In the genomic region with DNA sequence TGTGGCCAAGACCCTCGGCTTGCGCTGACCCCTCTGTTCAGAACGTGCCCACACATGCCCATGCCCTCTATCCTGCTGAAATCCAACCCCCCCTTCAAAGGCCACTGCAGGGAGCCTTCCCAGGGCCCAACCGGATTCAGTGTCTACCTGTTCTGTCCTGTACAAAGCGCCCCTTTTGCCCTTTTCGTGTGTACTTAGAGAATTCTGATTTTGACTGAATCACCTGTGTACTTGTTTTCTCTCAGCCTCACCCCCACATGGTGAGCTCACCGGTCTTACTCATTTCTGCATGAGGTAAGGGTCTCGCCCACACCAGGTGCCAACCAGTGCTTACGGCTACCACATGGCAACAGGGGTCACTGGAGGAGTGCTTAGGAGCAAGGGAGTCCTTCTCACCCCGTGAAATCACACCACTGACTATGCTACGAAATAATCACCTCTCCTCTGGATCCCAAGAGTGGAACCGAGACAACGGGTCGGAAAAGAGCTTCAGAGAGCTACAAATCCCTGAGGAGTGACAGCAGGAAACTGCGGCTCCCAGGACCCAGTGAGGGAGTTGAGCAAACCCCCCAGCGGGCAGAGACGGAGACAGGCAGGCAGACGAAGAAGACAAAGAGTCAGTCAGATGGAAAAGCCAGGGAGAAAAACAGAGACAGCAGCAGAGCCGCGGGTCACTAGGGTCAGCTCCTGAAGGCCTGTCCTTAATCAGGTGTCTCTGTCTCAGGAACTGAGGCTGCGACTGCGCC, we compare ENCODE assay signal across 9 cellular contexts. TPM values are rescaled to one million over a fixed set of nuclear protein-coding genes. Genes with fewer than 3 reads are reported as not detected.
DNase-seq lines count a peak whose midpoint lies in the region; ATAC-seq and TF ChIP-seq lines count a peak whose summit lies in the region.
"Had no signal": no experiment of that assay in that cellular context is flagged by ENCODE, and none has a peak within 500 bp of the region (broad histone marks: within the 10 kb centered on the region; RNA-seq: fewer than 3 reads in every experiment).

No MANE protein-coding gene starts in this region.

- peaks cover 12% of the 10 kb centered on the region for H3K4me1 ChIP-seq in MM.1S (ENCODE audit: low read length)
- peaks cover 35 to 62% of the 10 kb centered on the region in 2 donors for H3K4me1 ChIP-seq in thyroid gland

- TF ChIP-seq CTCF in CD14-positive monocyte (IDR thresholded peaks at IDR 0.05), result no peak
- TF ChIP-seq CTCF in MM.1S (IDR thresholded peaks at IDR 0.05; ENCODE audit: low read length), result no peak
- no peak for TF ChIP-seq CTCF in thyroid gland (IDR thresholded peaks at IDR 0.05)

- no peaks in the 10 kb centered on the region for H3F3A ChIP-seq in MM.1S (ENCODE audit: insufficient read depth, low read length)

- DNase-seq in CD14-positive monocyte (ENCODE audit: low spot score) (no peak), MM.1S (no peak), mesenteric fat pad (ENCODE audit: low spot score) (peak; percentile 85), thyroid gland (no peak)

- H3K27me3 Mint-ChIP-seq in CD14-positive monocyte (ENCODE audit: low read depth in 3 of 3), result peaks cover 0 to 8% (median 2%) of the 10 kb centered on the region in 3 donors

- peak overlapping the region; percentile 61 for H3K4me2 ChIP-seq in MM.1S (ENCODE audit: low read depth, low read length)

- no peaks in the 10 kb centered on the region for H3K79me2 ChIP-seq in MM.1S (ENCODE audit: low read length)

- no peaks in the 10 kb centered on the region for H4K20me1 ChIP-seq in MM.1S (ENCODE audit: insufficient read depth, low read length)

- H3K4me3 Mint-ChIP-seq in CD14-positive monocyte, result peak overlapping the region in 1 of 2 donors; percentile 86

- WGBS in adipose tissue, 3 donors, result 77 to 80% (median 79%) methylated on average over 22 of the region's 22 CpGs
- WGBS in thyroid gland, 2 donors, result 86% methylated on average over 22 of the region's 22 CpGs

- no peak overlapping the region for H3K9ac ChIP-seq in MM.1S (ENCODE audit: low read length)

- H3K9me2 ChIP-seq in MM.1S (replicated peaks; ENCODE audit: insufficient read depth, low read length), result no peaks in the 10 kb centered on the region

- H3K4me3 ChIP-seq in MM.1S (ENCODE audit: low read length) (no peak overlapping the region), thyroid gland (replicated peaks in 1 of 3) (no peak overlapping the region)

- H3K9me3 ChIP-seq in MM.1S (replicated peaks; ENCODE audit: insufficient read depth, low read length) (no peaks in the 10 kb centered on the region), thyroid gland (no peaks in the 10 kb centered on the region)

- TF ChIP-seq POLR2A in thyroid gland (IDR thresholded peaks at IDR 0.05), result no peak

- peaks cover 0 to 5% of the 10 kb centered on the region in 2 donors for H3K36me3 Mint-ChIP-seq in CD14-positive monocyte

- ATAC-seq in GM21423 (IDR thresholded peaks at IDR 0.05; ENCODE audit: unreplicated experiment) (no peak), HG02763 (IDR thresholded peaks at IDR 0.05; ENCODE audit: unreplicated experiment) (no peak), GM19463 (IDR thresholded peaks at IDR 0.05; ENCODE audit: unreplicated experiment) (no peak)

- H3K36me3 ChIP-seq in MM.1S (replicated peaks; ENCODE audit: insufficient read depth, low read length) (no peaks in the 10 kb centered on the region), thyroid gland (no peaks in the 10 kb centered on the region)

- peak overlapping the region; percentile 48 to 100 (median 94) for H3K27ac Mint-ChIP-seq in CD14-positive monocyte

- H3K27ac ChIP-seq in MM.1S (ENCODE audit: low read length) (no peak overlapping the region), adipose tissue (ENCODE audit: low read depth, low read length) (peak overlapping the region; percentile 38), thyroid gland (peak overlapping the region; percentile 96 to 99 (median 99))

- peaks cover 66% of the 10 kb centered on the region for H3K4me1 Mint-ChIP-seq in CD14-positive monocyte

- H3K9me3 Mint-ChIP-seq in CD14-positive monocyte, result no peaks in the 10 kb centered on the region

- peak overlapping the region; percentile 89 for H2AFZ ChIP-seq in MM.1S (ENCODE audit: low read length)

- intact Hi-C loops in CD14-positive monocyte (cut with micrococcal nuclease) (loop anchor here (1.0 to 5.0 kb wide), 4 partner anchors 34 to 1520 kb away; no protein-coding TSS in a partner anchor), thyroid gland (cut with DNase I) (loop anchor here (2.0 kb wide), 2 partner anchors 35 to 57 kb away; no protein-coding TSS in a partner anchor)

- no peaks in the 10 kb centered on the region for H3K27me3 ChIP-seq in MM.1S (replicated peaks; ENCODE audit: insufficient read depth, low read length)
- H3K27me3 ChIP-seq in thyroid gland, result no peaks in the 10 kb centered on the region

RNA-seq across cellular contexts. Expression of gene S100A2, which starts 2.1 kb away (rescaled TPM):
- not detected for polyA plus RNA-seq in CD14-positive monocyte
- 1 to 10 TPM in 2 of 3 donors, under 1 TPM in 1; 0.52 to 4.4 (median 2.1) TPM for polyA plus RNA-seq in adipose tissue
- 0.58 TPM for total RNA-seq in mesenteric fat pad
- 10 to 100 TPM in 1 of 4 donors, 1 to 10 TPM in 3; 2.6 to 10.1 (median 5.9) TPM for total RNA-seq in thyroid gland

RNA-seq across cellular contexts. Expression of gene S100A3, which starts 18.7 kb away (rescaled TPM):
- polyA plus RNA-seq in CD14-positive monocyte (under 1 TPM in 1 of 2 donors, not detected in 1; 0.54 TPM), adipose tissue (1 to 10 TPM in 2 of 3 donors, under 1 TPM in 1; 0.37 to 7.2 (median 7.0) TPM)
- total RNA-seq in mesenteric fat pad (2.2 TPM), thyroid gland (1 to 10 TPM in 1 of 4 donors, under 1 TPM in 1, not detected in 2; 0.83 to 1.7 TPM)

RNA-seq across cellular contexts. Expression of gene S100A4, which starts 22.2 kb away (rescaled TPM):
- polyA plus RNA-seq in CD14-positive monocyte (1,000 to 10,000 TPM; 6,092 to 7,344 TPM), adipose tissue (1,000 to 10,000 TPM in 1 of 3 donors, 100 to 1,000 TPM in 1, 10 to 100 TPM in 1; 46.0 to 3,087 (median 447) TPM)
- total RNA-seq in mesenteric fat pad (512 TPM), thyroid gland (100 to 1,000 TPM in 2 of 4 donors, 10 to 100 TPM in 2; 57.3 to 251 (median 133) TPM)

RNA-seq across cellular contexts. Expression of gene S100A5, which starts 27.1 kb away (rescaled TPM):
- 1 to 10 TPM in 1 of 2 donors, not detected in 1; 1.4 TPM for polyA plus RNA-seq in CD14-positive monocyte
- under 1 TPM in 1 of 3 donors, not detected in 2; 0.90 TPM for polyA plus RNA-seq in adipose tissue
- total RNA-seq in mesenteric fat pad, result not detected
- 10 to 100 TPM in 1 of 4 donors, 1 to 10 TPM in 3; 2.2 to 12.6 (median 6.5) TPM for total RNA-seq in thyroid gland
- total RNA-seq: dermis microvascular lymphatic vessel endothelial cell had no signal

RNA-seq across cellular contexts. Expression of gene S100A6, which starts 32.0 kb away (rescaled TPM):
- polyA plus RNA-seq in CD14-positive monocyte (1,000 to 10,000 TPM; 4,414 to 5,004 TPM), adipose tissue (1,000 to 10,000 TPM in 2 of 3 donors, 100 to 1,000 TPM in 1; 125 to 3,055 (median 1,599) TPM)
- total RNA-seq in mesenteric fat pad (1,184 TPM), thyroid gland (100 to 1,000 TPM; 128 to 573 (median 360) TPM)
